9 cellular contexts compared by ENCODE assay signal in the genomic region with DNA sequence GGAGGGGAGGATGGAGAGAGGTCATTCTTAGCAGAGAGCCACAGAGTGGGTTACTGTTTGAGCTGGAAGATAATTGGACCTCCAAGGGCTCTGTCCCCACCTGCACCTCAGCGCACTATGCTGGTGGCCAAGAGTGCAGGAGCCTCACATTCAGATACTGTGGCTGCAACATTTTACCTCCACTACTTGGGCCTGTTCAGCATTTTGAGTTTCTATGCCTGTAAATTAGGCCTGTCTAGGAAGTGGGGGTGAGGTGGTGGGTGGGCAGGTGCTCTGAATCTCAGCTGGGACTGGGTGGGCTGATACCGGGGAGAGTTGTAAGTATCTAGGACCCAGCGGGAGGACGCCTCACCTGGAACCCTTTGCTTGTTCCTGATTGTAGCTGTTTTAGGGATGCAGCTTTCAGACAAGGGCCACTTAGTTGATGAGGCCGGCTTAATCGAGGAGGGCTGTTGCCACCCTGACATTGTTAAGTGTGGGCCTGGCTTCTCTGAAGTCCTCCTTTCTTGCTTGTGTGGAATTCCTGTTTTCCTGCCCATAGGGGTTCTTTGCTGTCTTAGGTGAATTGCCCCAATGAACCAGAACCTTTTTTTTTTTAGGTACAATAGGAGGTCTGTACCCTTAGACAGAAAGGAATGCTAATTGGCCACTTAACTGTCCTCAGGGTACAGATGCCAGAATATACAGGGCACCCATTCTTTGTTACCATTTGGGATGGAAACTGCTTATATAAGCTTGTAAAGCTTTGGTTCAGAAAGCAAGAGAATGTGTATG.
DNase-seq lines count a peak whose midpoint lies in the region; TF ChIP-seq lines count a peak whose summit lies in the region.
"Had no signal": no experiment of that assay in that cellular context is flagged by ENCODE, and none has a peak within 500 bp of the region (broad histone marks: within the 10 kb centered on the region; RNA-seq: fewer than 3 reads in every experiment).

No MANE protein-coding gene starts in this region.

- H3K27ac Mint-ChIP-seq in nephron, result peak overlapping the region; percentile 88 to 98 (median 89)

- H3K27ac ChIP-seq in BLaER1 treated with 17β-estradiol and CSF1 and Interleukin-3, amounts not matched to agents 10 nM and 100 nM, result peak overlapping the region in 10 of 11 experiments; percentile 6 to 83 (median 78); a peak in 19 of 22 replicates
- peak overlapping the region; percentile 12 for H3K27ac ChIP-seq in effector memory CD4-positive, alpha-beta T cell (ENCODE audit: insufficient read depth, low read length, poor library complexity, severe bottlenecking)

- no peaks in the 10 kb centered on the region for H3K36me3 Mint-ChIP-seq in nephron (ENCODE audit: low read depth)

- DNase-seq in M059J (ENCODE audit: low read depth), result peak; percentile 65
- no peak for DNase-seq in effector memory CD4-positive, alpha-beta T cell
- DNase-seq in effector CD8-positive, alpha-beta T cell (lab: John Stamatoyannopoulos, UW), result no peak
- DNase-seq in cerebellum (ENCODE audit: low spot score), result no peak
- no peak for DNase-seq in glomerular visceral epithelial cell (ENCODE audit: extremely low spot score)
- no peak for DNase-seq in activated effector memory CD4-positive, alpha-beta T cell treated with Interleukin-2 at 50 U/mL for 16 hours
- DNase-seq: nucleus accumbens had no signal

- H4K20me1 ChIP-seq in BLaER1 treated with 17β-estradiol and CSF1 and Interleukin-3, amounts not matched to agents 10 nM and 100 nM, result peaks cover 88 to 100% (median 98%) of the 10 kb centered on the region in 11 experiments

- peak overlapping the region in 10 of 11 experiments; percentile 4 to 72 (median 42); a peak in 11 of 22 replicates for H3K9ac ChIP-seq in BLaER1 treated with 17β-estradiol and CSF1 and Interleukin-3, amounts not matched to agents 10 nM and 100 nM

- H3K4me1 ChIP-seq in BLaER1 treated with 17β-estradiol and CSF1 and Interleukin-3, amounts not matched to agents 10 nM and 100 nM, result peaks cover 92 to 100% (median 96%) of the 10 kb centered on the region in 10 experiments
- peaks cover 64% of the 10 kb centered on the region for H3K4me1 ChIP-seq in effector memory CD4-positive, alpha-beta T cell (ENCODE audit: control insufficient read depth, insufficient read depth, low read length, poor library complexity, severe bottlenecking)

- peak overlapping the region; percentile 79 to 90 (median 85) for H3K4me2 ChIP-seq in BLaER1 treated with 17β-estradiol and CSF1 and Interleukin-3, amounts not matched to agents 10 nM and 100 nM

- no peaks in the 10 kb centered on the region for H3K27me3 ChIP-seq in BLaER1 treated with 17β-estradiol and CSF1 and Interleukin-3, amounts not matched to agents 10 nM and 100 nM
- H3K27me3 ChIP-seq in effector memory CD4-positive, alpha-beta T cell (replicated peaks; ENCODE audit: control insufficient read depth, insufficient read depth, low read length, poor library complexity, severe bottlenecking), result no peaks in the 10 kb centered on the region

- no peaks in the 10 kb centered on the region for H3K27me3 Mint-ChIP-seq in nephron (ENCODE audit: low read depth)

- no peaks in the 10 kb centered on the region for H3K9me3 ChIP-seq in BLaER1 treated with 17β-estradiol and CSF1 and Interleukin-3, amounts not matched to agents 10 nM and 100 nM (replicated peaks in 1 of 11)
- no peaks in the 10 kb centered on the region for H3K9me3 ChIP-seq in effector memory CD4-positive, alpha-beta T cell (ENCODE audit: control insufficient read depth, low read length)

- H3K4me3 Mint-ChIP-seq in nephron, result peak overlapping the region in 1 of 3 experiments; percentile 5

- no peak overlapping the region for H3K4me3 ChIP-seq in BLaER1 treated with 17β-estradiol and CSF1 and Interleukin-3, amounts not matched to agents 10 nM and 100 nM
- no peak overlapping the region for H3K4me3 ChIP-seq in effector memory CD4-positive, alpha-beta T cell (ENCODE audit: insufficient read depth, low read depth, low read length, poor library complexity, severe bottlenecking)

- no peak for TF ChIP-seq CTCF in nephron (IDR thresholded peaks at IDR 0.05; ENCODE audit: unreplicated experiment in 3 of 3)

- H3K4me1 Mint-ChIP-seq in nephron, result peaks cover 89% of the 10 kb centered on the region

- peaks cover 0 to 40% (median 21%) of the 10 kb centered on the region in 11 experiments; a peak in 19 of 22 replicates for H3K36me3 ChIP-seq in BLaER1 treated with 17β-estradiol and CSF1 and Interleukin-3, amounts not matched to agents 10 nM and 100 nM
- peaks cover 4% of the 10 kb centered on the region for H3K36me3 ChIP-seq in effector memory CD4-positive, alpha-beta T cell (ENCODE audit: control insufficient read depth, insufficient read depth, low read length)

- no peaks in the 10 kb centered on the region for H3K9me3 Mint-ChIP-seq in nephron
